In genomic region chr4:123505077-123505456, GRCh38 we compare ENCODE assay signal across 8 cellular contexts.
DNase-seq lines count a peak whose midpoint lies in the region; ATAC-seq, FAIRE-seq and TF ChIP-seq lines count a peak whose summit lies in the region.

No MANE protein-coding gene starts in this region.

- no peak for TF ChIP-seq CTCF in K562 (IDR thresholded peaks at IDR 0.05 in 2 of 3, conservative IDR thresholded peaks at IDR 0.05 in 1 of 3; ENCODE audit: insufficient read depth in 2 of 3, low read depth in 1 of 3, low read length in 3 of 3)
- TF ChIP-seq CTCF in lower lobe of right lung (IDR thresholded peaks at IDR 0.05), result no peak

- POLR2A ChIA-PET in CD4-positive, alpha-beta memory T cell (lab: Charles Lee; ENCODE audit: partially characterized antibody), result no interaction called here
- POLR2A ChIA-PET in K562 (lab: Yijun Ruan, JAX), result no interaction called here

- no peaks in the 10 kb centered on the region for H3K9me3 ChIP-seq in CD4-positive, alpha-beta memory T cell (ENCODE audit: control insufficient read depth in 1 of 2, low read length in 2 of 2)
- no peaks in the 10 kb centered on the region for H3K9me3 ChIP-seq in K562 (replicated peaks; ENCODE audit: control insufficient read depth, insufficient read depth, low read depth, low read length)
- H3K9me3 ChIP-seq in lower lobe of right lung, result no peaks in the 10 kb centered on the region

- no peak overlapping the region for H3K27ac ChIP-seq in CD4-positive, alpha-beta memory T cell (ENCODE audit: low read depth, low read length)
- H3K27ac ChIP-seq in K562 (ENCODE audit: extremely low read depth, low read depth, low read length) (no peak overlapping the region), lower lobe of right lung (peak overlapping the region; percentile 87), urinary bladder (ENCODE audit: low read depth) (peak overlapping the region; percentile 76)

- no peaks in the 10 kb centered on the region for H3K27me3 ChIP-seq in CD4-positive, alpha-beta memory T cell (ENCODE audit: insufficient read depth, low read length)
- H3K27me3 ChIP-seq in K562 (ENCODE audit: control insufficient read depth in 2 of 2, insufficient read depth in 2 of 2, low read length in 2 of 2), result peaks cover 9 to 18% of the 10 kb centered on the region in 2 experiments; a peak in 3 of 5 replicates
- no peaks in the 10 kb centered on the region for H3K27me3 ChIP-seq in lower lobe of right lung (ENCODE audit: low read depth)

- H3K4me1 Mint-ChIP-seq in CD4-positive, alpha-beta memory T cell, result peaks cover 0 to 16% (median 5%) of the 10 kb centered on the region in 4 donors

- WGBS in K562 (ENCODE audit: insufficient coverage, low coverage, missing lambda C conversion rate), result 5% methylated on average over 11 of the region's 11 CpGs
- WGBS in urinary bladder, result 8% methylated on average over 11 of the region's 11 CpGs

- no peak for FAIRE-seq in K562 (lab: Jason Lieb, UNC)

- H3K36me3 Mint-ChIP-seq in CD4-positive, alpha-beta memory T cell, result no peaks in the 10 kb centered on the region

- in situ Hi-C loops in K562 (cut with MboI), result no loop called here

- no peak for DNase-seq in CD4-positive, alpha-beta memory T cell
- DNase-seq in K562 (ENCODE audit: extremely low read depth in 1 of 4, low spot score in 3 of 4) (no peak), lower lobe of right lung (no peak), hypothalamus (lab: John Stamatoyannopoulos, UW) (no peak)
- no peak for DNase-seq in stimulated activated CD4-positive, alpha-beta T cell treated with anti-CD3 and anti-CD28 coated beads, Interleukin-4, amount 100 ng/mL, for 24 hours

- H3K27me3 Mint-ChIP-seq in CD4-positive, alpha-beta memory T cell, result peaks cover 19 to 31% of the 10 kb centered on the region in 2 donors

- CTCF ChIA-PET in CD4-positive, alpha-beta memory T cell (lab: Charles Lee; ENCODE audit: partially characterized antibody), result no interaction called here
- CTCF ChIA-PET in K562 (lab: Yijun Ruan, JAX; ENCODE audit: low intra/inter-chr PET ratio), result no interaction called here

- peak overlapping the region; percentile 21 to 80 (median 64) for H3K4me3 Mint-ChIP-seq in CD4-positive, alpha-beta memory T cell

- no peaks in the 10 kb centered on the region for H3K4me1 ChIP-seq in CD4-positive, alpha-beta memory T cell (ENCODE audit: insufficient read depth, low read length)
- H3K4me1 ChIP-seq in K562 (replicated peaks in 1 of 2; ENCODE audit: control insufficient read depth in 2 of 2, insufficient read depth in 2 of 2, low read length in 2 of 2), result peaks cover 9 to 12% of the 10 kb centered on the region in 2 experiments; a peak in 4 of 5 replicates
- H3K4me1 ChIP-seq in lower lobe of right lung, result peaks cover 5% of the 10 kb centered on the region
- no peaks in the 10 kb centered on the region for H3K4me1 ChIP-seq in urinary bladder (ENCODE audit: insufficient read depth)

- peaks cover 0 to 5% (median 0%) of the 10 kb centered on the region in 8 donors for H3K9me3 Mint-ChIP-seq in CD4-positive, alpha-beta memory T cell

- H4K20me1 ChIP-seq in K562 (replicated peaks; ENCODE audit: control insufficient read depth, insufficient read depth, low read length), result no peaks in the 10 kb centered on the region

- BruUV-seq in K562 (replicated peaks; lab: Mats Ljungman, UMichigan), result no TSS peak

- no peak overlapping the region for H3K27ac Mint-ChIP-seq in CD4-positive, alpha-beta memory T cell

- no peaks in the 10 kb centered on the region for H3K79me2 ChIP-seq in K562 (ENCODE audit: control insufficient read depth, insufficient read depth, low read length)

- no peak for TF ChIP-seq RAD21 in K562 (CRISPR knock-in tag; conservative IDR thresholded peaks at IDR 0.05 in 1 of 2, IDR thresholded peaks at IDR 0.05 in 1 of 2)

- intact Hi-C loops in CD4-positive, alpha-beta memory T cell (cut with micrococcal nuclease), result no loop called here
- intact Hi-C loops in K562 (cut with micrococcal nuclease), result no loop called here
- intact Hi-C loops in lower lobe of right lung (cut with DNase I), result no loop called here

- no peak for TF ChIP-seq EP300 in K562 (IDR thresholded peaks at IDR 0.05; ENCODE audit: low read length)

- no peaks in the 10 kb centered on the region for H3K36me3 ChIP-seq in CD4-positive, alpha-beta memory T cell (ENCODE audit: insufficient read depth, low read length)
- H3K36me3 ChIP-seq in K562 (ENCODE audit: control insufficient read depth, insufficient read depth, low read length) (no peaks in the 10 kb centered on the region), lower lobe of right lung (no peaks in the 10 kb centered on the region), urinary bladder (ENCODE audit: insufficient read depth) (no peaks in the 10 kb centered on the region)

- no peaks in the 10 kb centered on the region for H3K9me1 ChIP-seq in K562 (ENCODE audit: control insufficient read depth, insufficient read depth, low read length)

- peak overlapping the region; percentile 85 for H2AFZ ChIP-seq in K562 (ENCODE audit: low read depth, low read length)

- H3K4me2 ChIP-seq in K562 (ENCODE audit: insufficient read depth, low read length), result peak overlapping the region; percentile 55; the same call in 1 of the 2 replicates

- TF ChIP-seq POLR2A in K562 (conservative IDR thresholded peaks at IDR 0.05), result no peak

- ATAC-seq in HG02798 (IDR thresholded peaks at IDR 0.05; ENCODE audit: poor library complexity, unreplicated experiment) (peak; percentile 18), K562 (no peak), lower lobe of right lung (peak in 1 of 2 donors; percentile 40)
- no peak for ATAC-seq in activated CD4-positive, CD25-positive, alpha-beta regulatory T cell treated with anti-CD3 and anti-CD28 coated beads, Interleukin-2, amount 50 U/mL, for 24 hours

- peak overlapping the region in 1 of 2 experiments; percentile 77; a peak in 1 of 4 replicates for H3K9ac ChIP-seq in K562 (ENCODE audit: insufficient read depth in 1 of 2, low read depth in 2 of 2, low read length in 2 of 2)

- no peak overlapping the region for H3K4me3 ChIP-seq in CD4-positive, alpha-beta memory T cell (ENCODE audit: low read length in 2 of 2)
- peak overlapping the region; percentile 37; the same call in 1 of the 2 replicates for H3K4me3 ChIP-seq in K562
- H3K4me3 ChIP-seq in lower lobe of right lung, result peak overlapping the region; percentile 64
- H3K4me3 ChIP-seq in urinary bladder (ENCODE audit: low read depth, low read length), result peak overlapping the region; percentile 44

TF ChIP-seq in K562, 482 proteins besides CTCF, POLR2A, EP300 and RAD21 (continues in another document):
- TF ChIP-seq SLC30A9 (CRISPR knock-in tag; IDR thresholded peaks at IDR 0.05), result no peak
- TF ChIP-seq RBM17 (IDR thresholded peaks at IDR 0.05; ENCODE audit: borderline replicate concordance, low read depth, low read length), result no peak
- TF ChIP-seq RFX1 (IDR thresholded peaks at IDR 0.05), result no peak
- TF ChIP-seq RBM25 (IDR thresholded peaks at IDR 0.05; ENCODE audit: low read depth, low read length, severe bottlenecking), result no peak
- TF ChIP-seq PBX2 (CRISPR knock-in tag; IDR thresholded peaks at IDR 0.05; ENCODE audit: low read depth), result no peak
- no peak for TF ChIP-seq PBX2 (tag; conservative IDR thresholded peaks at IDR 0.05; ENCODE audit: low read depth)
- TF ChIP-seq ATF3 (IDR thresholded peaks at IDR 0.05), result no peak
- no peak for TF ChIP-seq ATF3 (CRISPR knock-in tag; conservative IDR thresholded peaks at IDR 0.05)
- TF ChIP-seq ATF1 (CRISPR knock-in tag; IDR thresholded peaks at IDR 0.05), result no peak
- TF ChIP-seq ATF1 (tag; IDR thresholded peaks at IDR 0.05), result no peak
- no peak for TF ChIP-seq KLF6 (CRISPR knock-in tag; IDR thresholded peaks at IDR 0.05; ENCODE audit: borderline replicate concordance)
- TF ChIP-seq SFPQ (IDR thresholded peaks at IDR 0.05; ENCODE audit: low read depth, low read length), result no peak

Comparison
In these comparisons a context has a peak if more than half of its experiments do, and no peak if none do; other contexts are left out.
1. H3K27ac ChIP-seq: peak in lower lobe of right lung (single experiment) and urinary bladder (single experiment); none in CD4-positive, alpha-beta memory T cell (single experiment) and K562 (single experiment).
2. H3K4me3 ChIP-seq: peak in K562 (single experiment), lower lobe of right lung (single experiment) and urinary bladder (single experiment); none in CD4-positive, alpha-beta memory T cell (0 of 2).